In genomic region chr2:101205521-101205998, GRCh38 we compare ENCODE assay signal across 9 cellular contexts. TPM values are rescaled to one million over a fixed set of nuclear protein-coding genes. Genes with fewer than 3 reads are reported as not detected.
A peak's percentile ranks its signal among the peaks of the same experiment; 100 is the strongest.
DNase-seq lines count a peak whose midpoint lies in the region; ATAC-seq and TF ChIP-seq lines count a peak whose summit lies in the region.
"Had no signal": no experiment of that assay in that cellular context is flagged by ENCODE, and none has a peak within 500 bp of the region (broad histone marks: within the 10 kb centered on the region; RNA-seq: fewer than 3 reads in every experiment).

No MANE protein-coding gene starts in this region.

- peaks cover 0 to 3% (median 0%) of the 10 kb centered on the region in 4 donors for H3K9me3 ChIP-seq in sigmoid colon

- TF ChIP-seq EP300 in sigmoid colon (IDR thresholded peaks at IDR 0.05), result no peak

- no peaks in the 10 kb centered on the region for H3K27me3 ChIP-seq in sigmoid colon

- in situ Hi-C loops in astrocyte of the cerebellum (cut with HindIII; ENCODE audit: low sequenced_read_pairs), result no loop called here

- TF ChIP-seq POLR2A in sigmoid colon (IDR thresholded peaks at IDR 0.05), result no peak

- no peaks in the 10 kb centered on the region for H3K36me3 ChIP-seq in sigmoid colon

- H3K27ac ChIP-seq in sigmoid colon, result no peak overlapping the region

- no peak for DNase-seq in Right ventricle myocardium inferior (ENCODE audit: missing footprints)
- no peak for DNase-seq in cardiac septum (ENCODE audit: low spot score)
- DNase-seq in NCI-H1436 (lab: John Stamatoyannopoulos, UW), result peak; percentile 61
- peak in 3 of 5 donors; percentile 18 to 64 (median 30) for DNase-seq in T-helper 1 cell
- DNase-seq in astrocyte of the cerebellum (ENCODE audit: low read depth), result peak; percentile 65
- DNase-seq in hippocampal formation (lab: John Stamatoyannopoulos, UW), result peak; percentile 12 to 45
- peak; percentile 81 for DNase-seq in sigmoid colon

- peaks cover 0 to 5% (median 2%) of the 10 kb centered on the region in 4 donors for H3K4me1 ChIP-seq in sigmoid colon

- intact Hi-C loops in Right ventricle myocardium inferior (cut with DNase I), result loop anchor here (2.0 kb wide), 1 partner anchor 193 kb away; no protein-coding TSS in a partner anchor
- intact Hi-C loops in cardiac septum (cut with DNase I), result loop anchor here (5.0 kb wide), 3 partner anchors 168 to 598 kb away; no protein-coding TSS in a partner anchor
- intact Hi-C loops in sigmoid colon (cut with DNase I), result loop anchor here (1.0 to 5.0 kb wide), 2 partner anchors 53 to 193 kb away; partner anchors contain the start of gene TBC1D8

- no peak overlapping the region for H3K4me3 ChIP-seq in astrocyte of the cerebellum (ENCODE audit: low read depth, low read length)
- peak overlapping the region in 3 of 4 donors; percentile 21 to 34 (median 32) for H3K4me3 ChIP-seq in sigmoid colon
- H3K4me3 ChIP-seq: skin epidermis had no signal

- ATAC-seq in Right ventricle myocardium inferior (peak; percentile 87), GM19395 (IDR thresholded peaks at IDR 0.05; ENCODE audit: unreplicated experiment) (no peak)

- 17 to 37% methylated on average over 10 of the region's 10 CpGs for WGBS in sigmoid colon, 2 donors

- TF ChIP-seq CTCF in astrocyte of the cerebellum (IDR thresholded peaks at IDR 0.05; ENCODE audit: low read depth, low read length, missing control alignments) (peak; percentile 64), sigmoid colon (IDR thresholded peaks at IDR 0.05) (peak; percentile 6 to 58 (median 32))

RNA-seq across cellular contexts. Expression of gene CNOT11, which starts 47.1 kb away (rescaled TPM):
- total RNA-seq in Right ventricle myocardium inferior, result 39.0 TPM
- total RNA-seq in cardiac septum, result 46.2 TPM
- 10 to 100 TPM; 21.4 to 27.4 (median 22.1) TPM for total RNA-seq in sigmoid colon
- polyA plus RNA-seq in sigmoid colon, result 10 to 100 TPM; 22.8 to 33.7 (median 27.5) TPM

RNA-seq across cellular contexts. Expression of gene TBC1D8, which starts 54.4 kb away (rescaled TPM):
- total RNA-seq in Right ventricle myocardium inferior (37.9 TPM), cardiac septum (52.3 TPM), sigmoid colon (10 to 100 TPM; 12.8 to 24.1 (median 17.0) TPM)
- polyA plus RNA-seq in sigmoid colon, result 10 to 100 TPM in 1 of 3 donors, 1 to 10 TPM in 2; 3.0 to 15.7 (median 6.2) TPM

Comparison
In these comparisons a context has a peak if more than half of its experiments do, and no peak if none do; other contexts are left out.
1. DNase-seq: peak in NCI-H1436 (single experiment), T-helper 1 cell (3 of 5), astrocyte of the cerebellum (single experiment), hippocampal formation (2 of 2) and sigmoid colon (single experiment); none in Right ventricle myocardium inferior (single experiment) and cardiac septum (single experiment).